In genomic region chr3:187025254-187025655, GRCh38 we compare ENCODE assay signal across 8 cellular contexts.
A peak's percentile ranks its signal among the peaks of the same experiment; 100 is the strongest.
DNase-seq lines count a peak whose midpoint lies in the region; ATAC-seq and TF ChIP-seq lines count a peak whose summit lies in the region.

No MANE protein-coding gene starts in this region.

- ATAC-seq in GM18868 (IDR thresholded peaks at IDR 0.05; ENCODE audit: unreplicated experiment) (peak; percentile 21), HG03196 (IDR thresholded peaks at IDR 0.05; ENCODE audit: unreplicated experiment) (peak; percentile 11)

- H3K4me1 ChIP-seq in BE2C, result peaks cover 20% of the 10 kb centered on the region

- no peaks in the 10 kb centered on the region for H3K27me3 ChIP-seq in BE2C

- DNase-seq in activated T-helper 1 cell treated with Interleukin-2 at 50 U/mL for 16 hours (ENCODE audit: low read depth), result peak; percentile 10
- DNase-seq in stimulated activated CD4-positive, alpha-beta T cell treated with anti-CD3 and anti-CD28 coated beads, Interleukin-1b, Interleukin-23, amount 100 ng/mL, for 48 hours, result peak; percentile 59
- no peak for DNase-seq in cortex of kidney (lab: John Stamatoyannopoulos, UW)
- no peak for DNase-seq in DMS 273 treated with DMSO at 0.1 percent for 48 hours (lab: John Stamatoyannopoulos, UW)
- DNase-seq in BE2C, result no peak
- DNase-seq in GDM1 (lab: John Stamatoyannopoulos, UW), result no peak

- peaks cover 3% of the 10 kb centered on the region; the same call in 1 of the 2 replicates for H3K9me3 ChIP-seq in BE2C

- no peaks in the 10 kb centered on the region; the same call in 1 of the 2 replicates for H3K36me3 ChIP-seq in BE2C

- TF ChIP-seq CTCF in BE2C (IDR thresholded peaks at IDR 0.05; ENCODE audit: low read depth, low read length), result no peak

- no peak overlapping the region for H3K4me3 ChIP-seq in BE2C (ENCODE audit: low read depth, low read length)

Comparison
In these comparisons a context has a peak if more than half of its experiments do, and no peak if none do; other contexts are left out.
1. DNase-seq: peak in activated T-helper 1 cell treated with Interleukin-2 at 50 U/mL for 16 hours (single experiment) and stimulated activated CD4-positive, alpha-beta T cell treated with anti-CD3 and anti-CD28 coated beads, Interleukin-1b, Interleukin-23, amount 100 ng/mL, for 48 hours (single experiment); none in cortex of kidney (single experiment), DMS 273 treated with DMSO at 0.1 percent for 48 hours (single experiment), BE2C (single experiment) and GDM1 (single experiment).